16 cellular contexts compared by ENCODE assay signal in the genomic region with DNA sequence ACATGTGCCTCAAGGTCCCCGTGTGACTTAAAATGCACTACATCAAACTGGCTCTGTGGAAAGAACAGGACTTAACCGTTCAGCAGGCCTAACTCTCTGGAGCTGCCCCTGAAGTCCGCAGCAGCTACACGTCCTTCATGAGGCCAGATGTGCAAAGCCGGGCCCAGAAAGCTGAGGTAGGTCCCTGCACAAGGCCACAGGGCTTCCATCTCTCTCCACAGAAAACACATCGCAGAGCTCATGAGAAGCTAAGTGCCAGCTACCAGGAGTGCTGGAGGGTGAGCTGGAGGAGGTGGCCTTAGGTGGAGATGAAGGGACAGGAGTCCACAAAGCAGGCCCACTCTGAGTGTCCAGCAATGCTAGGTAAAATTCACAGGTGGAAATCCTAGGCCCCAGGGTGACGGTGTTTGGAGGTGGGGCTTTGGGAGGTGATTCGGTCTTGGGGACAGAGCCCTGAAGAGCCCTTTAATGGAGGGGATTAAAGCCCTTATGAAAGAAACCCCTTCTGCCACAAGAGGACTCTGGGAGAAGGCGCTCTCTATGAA. TPM values are rescaled to one million over a fixed set of nuclear protein-coding genes. Genes with fewer than 3 reads are reported as not detected.
DNase-seq lines count a peak whose midpoint lies in the region; ATAC-seq, FAIRE-seq and TF ChIP-seq lines count a peak whose summit lies in the region.
"Had no signal": no experiment of that assay in that cellular context is flagged by ENCODE, and none has a peak within 500 bp of the region (broad histone marks: within the 10 kb centered on the region; RNA-seq: fewer than 3 reads in every experiment).

No MANE protein-coding gene starts in this region.

- H3K36me3 Mint-ChIP-seq in CD14-positive monocyte = peaks cover 2 to 9% of the 10 kb centered on the region in 2 donors
- peaks cover 52% of the 10 kb centered on the region for H3K36me3 Mint-ChIP-seq in activated CD8-positive, alpha-beta T cell treated with anti-CD3 and anti-CD28 coated beads, Interleukin-2, amount 10 ng/mL, durations not matched to agents 7 days and 5 days (ENCODE audit: low read depth)
- peaks cover 0 to 33% (median 18%) of the 10 kb centered on the region in 5 donors for H3K36me3 Mint-ChIP-seq in naive thymus-derived CD4-positive, alpha-beta T cell

- no peaks in the 10 kb centered on the region for H3K27me3 Mint-ChIP-seq in CD14-positive monocyte (ENCODE audit: low read depth in 3 of 3)
- H3K27me3 Mint-ChIP-seq in activated CD8-positive, alpha-beta T cell treated with anti-CD3 and anti-CD28 coated beads, Interleukin-2, amount 10 ng/mL, durations not matched to agents 7 days and 5 days (ENCODE audit: low read depth) = no peaks in the 10 kb centered on the region
- H3K27me3 Mint-ChIP-seq in naive thymus-derived CD4-positive, alpha-beta T cell = no peaks in the 10 kb centered on the region

- H3K9me3 Mint-ChIP-seq in CD14-positive monocyte = peaks cover 0 to 3% (median 0%) of the 10 kb centered on the region in 7 donors
- H3K9me3 Mint-ChIP-seq in activated CD8-positive, alpha-beta T cell treated with anti-CD3 and anti-CD28 coated beads, Interleukin-2, amount 10 ng/mL, durations not matched to agents 7 days and 5 days (ENCODE audit: insufficient read depth) = no peaks in the 10 kb centered on the region
- H3K9me3 Mint-ChIP-seq in naive thymus-derived CD4-positive, alpha-beta T cell = peaks cover 0 to 4% (median 0%) of the 10 kb centered on the region in 11 donors

- H3K4me3 ChIP-seq in naive thymus-derived CD4-positive, alpha-beta T cell (ENCODE audit: low read length) = no peak overlapping the region
- H3K4me3 ChIP-seq in left ventricle myocardium inferior = no peak overlapping the region
- H3K4me3 ChIP-seq: prostate gland had no signal

- H3K27ac ChIP-seq in naive thymus-derived CD4-positive, alpha-beta T cell (ENCODE audit: low read depth, low read length) = peak overlapping the region; percentile 79
- H3K27ac ChIP-seq in substantia nigra (ENCODE audit: low read depth, low read length, poor library complexity, severe bottlenecking) (no peak overlapping the region), left ventricle myocardium inferior (replicated peaks) (no peak overlapping the region)
- H3K27ac ChIP-seq: prostate gland had no signal

- H3K9me3 ChIP-seq in naive thymus-derived CD4-positive, alpha-beta T cell (ENCODE audit: control insufficient read depth in 2 of 3, low read length in 3 of 3) = no peaks in the 10 kb centered on the region
- no peaks in the 10 kb centered on the region for H3K9me3 ChIP-seq in left ventricle myocardium inferior (replicated peaks)
- H3K9me3 ChIP-seq: prostate gland had no signal

- ATAC-seq in activated CD8-positive, alpha-beta T cell treated with anti-CD3 and anti-CD28 coated beads, Interleukin-2, amount 10 ng/mL, durations not matched to agents 7 days and 5 days = no peak
- ATAC-seq in naive thymus-derived CD4-positive, alpha-beta T cell = no peak

- CTCF ChIA-PET in activated CD8-positive, alpha-beta T cell treated with anti-CD3 and anti-CD28 coated beads, Interleukin-2, amount 10 ng/mL, durations not matched to agents 7 days and 5 days (lab: Charles Lee) = interaction anchor here (0.6 to 6.0 kb wide), 13 partner anchors 18 to 257 kb away, joined by 3 to 60 read pairs (median 4); partner anchors contain the start of gene NEMF
- CTCF ChIA-PET in naive thymus-derived CD4-positive, alpha-beta T cell (lab: Charles Lee) = interaction anchor here (0.7 to 4.2 kb wide), 13 partner anchors 18 to 212 kb away, joined by 3 to 51 read pairs (median 5); partner anchors contain the start of gene NEMF

- DNase-seq in CD14-positive monocyte (ENCODE audit: low spot score) (no peak), GM19239 (ENCODE audit: insufficient read length, low spot score) (no peak), substantia nigra (lab: John Stamatoyannopoulos, UW) (no peak), left ventricle myocardium inferior (no peak), NCI-H446 treated with DMSO at 0.1 percent for 48 hours (lab: John Stamatoyannopoulos, UW) (no peak)
- DNase-seq in activated CD8-positive, alpha-beta T cell treated with anti-CD3 and anti-CD28 coated beads, Interleukin-2, amount 10 ng/mL, durations not matched to agents 7 days and 5 days = no peak
- DNase-seq in naive thymus-derived CD4-positive, alpha-beta T cell = peak in 1 of 9 donors; percentile 20
- no peak for DNase-seq in central memory CD4-positive, alpha-beta T cell
- DNase-seq: C1 segment of cervical spinal cord; HCEC 1CT; NCI-H2227 treated with DMSO at 0.1 percent for 48 hours; stimulated activated CD4-positive, alpha-beta T cell treated with anti-CD3 and anti-CD28 coated beads, Interleukin-2, amount 100 ng/mL, for 24 hours had no signal

- H3K4me3 Mint-ChIP-seq in CD14-positive monocyte = no peak overlapping the region
- H3K4me3 Mint-ChIP-seq in activated CD8-positive, alpha-beta T cell treated with anti-CD3 and anti-CD28 coated beads, Interleukin-2, amount 10 ng/mL, durations not matched to agents 7 days and 5 days = peak overlapping the region; percentile 37
- H3K4me3 Mint-ChIP-seq in naive thymus-derived CD4-positive, alpha-beta T cell = peak overlapping the region in 7 of 10 donors; percentile 32 to 74 (median 66)

- TF ChIP-seq CTCF in CD14-positive monocyte (IDR thresholded peaks at IDR 0.05) = no peak
- TF ChIP-seq CTCF in left ventricle myocardium inferior (IDR thresholded peaks at IDR 0.05; ENCODE audit: borderline replicate concordance) = no peak

- no peaks in the 10 kb centered on the region for H3K27me3 ChIP-seq in naive thymus-derived CD4-positive, alpha-beta T cell (ENCODE audit: control insufficient read depth in 2 of 2, insufficient read depth in 2 of 2, low read length in 2 of 2)
- no peaks in the 10 kb centered on the region for H3K27me3 ChIP-seq in left ventricle myocardium inferior (ENCODE audit: low read depth)

- POLR2A ChIA-PET in activated CD8-positive, alpha-beta T cell treated with anti-CD3 and anti-CD28 coated beads, Interleukin-2, amount 10 ng/mL, durations not matched to agents 7 days and 5 days (lab: Charles Lee) = interaction anchor here (0.6 to 5.9 kb wide), 14 partner anchors 18 to 430 kb away, joined by 3 to 178 read pairs (median 4); partner anchors contain the start of gene ARF6
- POLR2A ChIA-PET in naive thymus-derived CD4-positive, alpha-beta T cell (lab: Charles Lee) = interaction anchor here (0.5 to 6.6 kb wide), 16 partner anchors 11 to 296 kb away, joined by 3 to 155 read pairs (median 6); partner anchors contain the start of genes ARF6 and KLHDC2

- peak; percentile 14 for FAIRE-seq in GM19239 (lab: Jason Lieb, UNC)
- FAIRE-seq: astrocyte, G401.6, RCC 7860 had no signal

- intact Hi-C loops in CD14-positive monocyte (cut with micrococcal nuclease) (loop anchor here in 1 of 2 donors (5.0 kb wide), 2 partner anchors 38 to 157 kb away; no protein-coding TSS in a partner anchor), left ventricle myocardium inferior (cut with micrococcal nuclease) (no loop called here)
- intact Hi-C loops in naive thymus-derived CD4-positive, alpha-beta T cell (cut with micrococcal nuclease) = loop anchor here in 1 of 2 donors (5.0 kb wide), 1 partner anchor 297 kb away; the partner anchor contains the start of gene KLHDC2

- no peaks in the 10 kb centered on the region for H3K36me3 ChIP-seq in naive thymus-derived CD4-positive, alpha-beta T cell (ENCODE audit: control insufficient read depth in 2 of 3, insufficient read depth in 3 of 3, low read length in 3 of 3)
- no peaks in the 10 kb centered on the region for H3K36me3 ChIP-seq in left ventricle myocardium inferior
- H3K36me3 ChIP-seq: prostate gland had no signal

- H3K4me1 ChIP-seq in naive thymus-derived CD4-positive, alpha-beta T cell (ENCODE audit: control insufficient read depth in 2 of 2, insufficient read depth in 2 of 2, low read length in 2 of 2) = peaks cover 60 to 64% of the 10 kb centered on the region in 2 donors
- peaks cover 27% of the 10 kb centered on the region for H3K4me1 ChIP-seq in left ventricle myocardium inferior

- peak overlapping the region; percentile 87 to 100 (median 97) for H3K27ac Mint-ChIP-seq in CD14-positive monocyte
- peak overlapping the region; percentile 94 for H3K27ac Mint-ChIP-seq in activated CD8-positive, alpha-beta T cell treated with anti-CD3 and anti-CD28 coated beads, Interleukin-2, amount 10 ng/mL, durations not matched to agents 7 days and 5 days
- peak overlapping the region; percentile 96 to 100 (median 99) for H3K27ac Mint-ChIP-seq in naive thymus-derived CD4-positive, alpha-beta T cell

- peaks cover 73% of the 10 kb centered on the region for H3K4me1 Mint-ChIP-seq in CD14-positive monocyte
- H3K4me1 Mint-ChIP-seq in activated CD8-positive, alpha-beta T cell treated with anti-CD3 and anti-CD28 coated beads, Interleukin-2, amount 10 ng/mL, durations not matched to agents 7 days and 5 days (ENCODE audit: low read depth) = peaks cover 90% of the 10 kb centered on the region
- H3K4me1 Mint-ChIP-seq in naive thymus-derived CD4-positive, alpha-beta T cell = peaks cover 60 to 86% (median 84%) of the 10 kb centered on the region in 7 donors

RNA-seq across cellular contexts. Expression of gene VCPKMT, which starts 52.4 kb away (rescaled TPM):
- polyA plus RNA-seq in CD14-positive monocyte = 1 to 10 TPM; 3.4 to 3.5 TPM
- 10 to 100 TPM; 12.4 to 13.0 TPM for total RNA-seq in activated CD8-positive, alpha-beta T cell treated with anti-CD3 and anti-CD28 coated beads, Interleukin-2, amount 10 ng/mL, durations not matched to agents 7 days and 5 days
- total RNA-seq in naive thymus-derived CD4-positive, alpha-beta T cell = 10 to 100 TPM; 10.3 to 25.9 (median 17.4) TPM
- polyA plus RNA-seq in naive thymus-derived CD4-positive, alpha-beta T cell = 10 to 100 TPM in 1 of 2 donors, 1 to 10 TPM in 1; 7.5 to 13.4 TPM
- 4.1 TPM for total RNA-seq in left ventricle myocardium inferior

Comparison
In these comparisons a context has a peak if more than half of its experiments do, and no peak if none do; other contexts are left out.
1. H3K4me3 Mint-ChIP-seq: peak in activated CD8-positive, alpha-beta T cell treated with anti-CD3 and anti-CD28 coated beads, Interleukin-2, amount 10 ng/mL, durations not matched to agents 7 days and 5 days (single experiment) and naive thymus-derived CD4-positive, alpha-beta T cell (7 of 10); none in CD14-positive monocyte (0 of 2).
2. Peak in every context shown above with its lines, with median percentiles within 50 percentile points of each other: H3K27ac Mint-ChIP-seq.